In genomic region chr7:20238268-20238753, GRCh38 we compare ENCODE assay signal across 21 cellular contexts. TPM values are rescaled to one million over a fixed set of nuclear protein-coding genes. Genes with fewer than 3 reads are reported as not detected.
DNase-seq lines count a peak whose midpoint lies in the region; ATAC-seq, FAIRE-seq and TF ChIP-seq lines count a peak whose summit lies in the region.
"Had no signal": no experiment of that assay in that cellular context is flagged by ENCODE, and none has a peak within 500 bp of the region (broad histone marks: within the 10 kb centered on the region; RNA-seq: fewer than 3 reads in every experiment).

No MANE protein-coding gene starts in this region.

- H3K9ac ChIP-seq in KMS-11 (0 out of 2 replicates have a peak overlapping the region, but pooled peaks have one; percentile 24), GM12878 (ENCODE audit: control insufficient read depth, insufficient read depth, low read length) (peak overlapping the region; percentile 49; the same call in 1 of the 2 replicates), neuronal stem cell (ENCODE audit: low read depth, low read length, poor library complexity) (no peak overlapping the region)

- H2AK5ac ChIP-seq in neuronal stem cell (ENCODE audit: low read depth, low read length), result no peak overlapping the region

- H3K79me2 ChIP-seq in KMS-11 (ENCODE audit: insufficient read depth, low read depth) (no peaks in the 10 kb centered on the region), GM12878 (ENCODE audit: control insufficient read depth, insufficient read depth, low read length) (no peaks in the 10 kb centered on the region)

- SMC1A ChIA-PET in GM12878 (lab: Charles Lee; ENCODE audit: uncharacterized antibody, unreplicated experiment), result interaction anchor here (1.0 to 16.4 kb wide), 13 partner anchors 20 to 92 kb away, joined by 3 to 474 read pairs (median 21); partner anchors contain the start of genes ITGB8 and MACC1

- POLR2A ChIA-PET in GM12878 (lab: Charles Lee), result interaction anchor here (0.6 to 10.2 kb wide), 11 partner anchors 14 to 1594 kb away, joined by 3 to 151 read pairs (median 6); partner anchors contain the start of genes ITGB8 and MACC1

- H3K14ac ChIP-seq in neuronal stem cell (ENCODE audit: low read length), result no peak overlapping the region

- no peak overlapping the region for H4K91ac ChIP-seq in neuronal stem cell (ENCODE audit: low read depth, low read length, poor library complexity)

- TF ChIP-seq RAD21 in GM12878 (IDR thresholded peaks at IDR 0.05; ENCODE audit: insufficient read depth, low read depth, low read length), result no peak

- FAIRE-seq in GM12878 (lab: Jason Lieb, UNC), result peak; percentile 74
- FAIRE-seq: H54, pancreas had no signal

- RAD21 ChIA-PET in GM12878 (lab: Charles Lee; ENCODE audit: unreplicated experiment), result interaction anchor here (0.9 to 11.5 kb wide), 20 partner anchors 19 to 175 kb away, joined by 3 to 230 read pairs (median 6); partner anchors contain the start of gene MACC1

- intact Hi-C loops in GM12878 (cut with micrococcal nuclease; ENCODE audit: unreplicated experiment), result loop anchor here (1.0 to 2.0 kb wide), 4 partner anchors 18 to 60 kb away; no protein-coding TSS in a partner anchor

- H4K8ac ChIP-seq in neuronal stem cell (ENCODE audit: low read depth, low read length), result no peak overlapping the region

- BruUV-seq in GM12878 (replicated peaks; lab: Mats Ljungman, UMichigan), result TSS peak; percentile 89

- H3K23ac ChIP-seq in neuronal stem cell (ENCODE audit: low read depth, low read length, poor library complexity), result no peak overlapping the region

- no peak for DNase-seq in GM06990 (ENCODE audit: extremely low read depth, insufficient read length)
- DNase-seq in GM12878 (ENCODE audit: low read depth, low spot score), result no peak
- no peak for DNase-seq in neuronal stem cell (ENCODE audit: low spot score)
- no peak for DNase-seq in HUDEP-2 (lab: John Stamatoyannopoulos, UW; ENCODE audit: unreplicated experiment in 76 of 76)
- DNase-seq in WERI-Rb-1, result no peak
- DNase-seq in iPS-NIHi7 (ENCODE audit: extremely low spot score), result no peak
- DNase-seq: activated CD4-positive, CD25-positive, alpha-beta regulatory T cell; activated effector memory CD4-positive, alpha-beta T cell treated with Interleukin-2 at 50 U/mL for 16 hours; activated naive CD8-positive, alpha-beta T cell treated with anti-CD3 and anti-CD28 coated beads, Interleukin-2, amount 10 ng/mL, durations not matched to agents 7 days and 5 days; DMS 273 treated with DMSO at 0.1 percent for 48 hours; NCI-H1105 treated with DMSO at 0.1 percent for 48 hours; NCI-H2081 treated with DMSO at 0.1 percent for 48 hours; NCI-H345; NCI-H748 treated with DMSO at 0.1 percent for 48 hours; PC-3; stimulated activated CD4-positive, alpha-beta T cell treated with anti-CD3 and anti-CD28 coated beads, Interleukin-4, amount 100 ng/mL, for 24 hours had no signal

- no peak overlapping the region for H3K4ac ChIP-seq in neuronal stem cell (ENCODE audit: low read length)

- ATAC-seq in GM12878 (peak; percentile 1), GM21529 (IDR thresholded peaks at IDR 0.05; ENCODE audit: unreplicated experiment) (no peak)
- ATAC-seq: PC-3 had no signal

- peak overlapping the region; percentile 58 for H3K4me2 ChIP-seq in KMS-11
- peak overlapping the region; percentile 64 for H3K4me2 ChIP-seq in GM12878 (ENCODE audit: control insufficient read depth, insufficient read depth)
- H3K4me2 ChIP-seq in neuronal stem cell (ENCODE audit: insufficient read depth, low read length, poor library complexity, severe bottlenecking), result no peak overlapping the region

- H3K4me3 ChIP-seq in GM06990 (replicated peaks; ENCODE audit: low read depth, low read length) (peak overlapping the region; percentile 45), KMS-11 (IDR thresholded peaks at IDR 0.05; ENCODE audit: insufficient read depth, low read depth, low read length) (no peak overlapping the region), GM12878 (peak overlapping the region; percentile 35; the same call in 1 of the 2 replicates), neuronal stem cell (ENCODE audit: low read length in 2 of 2) (no peak overlapping the region), WERI-Rb-1 (ENCODE audit: low read depth, low read length) (no peak overlapping the region)
- H3K4me3 ChIP-seq: pancreas, tibial nerve had no signal

- H3K36me3 ChIP-seq in GM06990 (ENCODE audit: control insufficient read depth, insufficient read depth, low read length) (no peaks in the 10 kb centered on the region), KMS-11 (ENCODE audit: insufficient read depth) (no peaks in the 10 kb centered on the region), GM12878 (ENCODE audit: control insufficient read depth in 2 of 2, insufficient read depth in 2 of 2, low read length in 1 of 2) (no peaks in the 10 kb centered on the region), neuronal stem cell (replicated peaks in 1 of 2; ENCODE audit: control insufficient read depth in 2 of 2, insufficient read depth in 2 of 2, low read length in 2 of 2) (no peaks in the 10 kb centered on the region), WERI-Rb-1 (no peaks in the 10 kb centered on the region)
- H3K36me3 ChIP-seq: pancreas, tibial nerve had no signal

- H4K20me1 ChIP-seq in KMS-11 (ENCODE audit: insufficient read depth) (no peaks in the 10 kb centered on the region), GM12878 (ENCODE audit: control insufficient read depth, insufficient read depth) (no peaks in the 10 kb centered on the region)

- no peak overlapping the region for H2BK120ac ChIP-seq in neuronal stem cell (ENCODE audit: low read depth, low read length)

- TF ChIP-seq CTCF in GM06990 (IDR thresholded peaks at IDR 0.05; ENCODE audit: insufficient read depth, low read length, poor library complexity, severe bottlenecking), result no peak
- no peak for TF ChIP-seq CTCF in KMS-11 (conservative IDR thresholded peaks at IDR 0.05; ENCODE audit: low read depth, low read length)
- TF ChIP-seq CTCF in GM12878 (IDR thresholded peaks at IDR 0.05 in 2 of 3, conservative IDR thresholded peaks at IDR 0.05 in 1 of 3; ENCODE audit: control insufficient read depth in 2 of 3, extremely low read depth in 1 of 3, insufficient read depth in 1 of 3, low read depth in 3 of 3, low read length in 3 of 3), result no peak
- no peak for TF ChIP-seq CTCF in WERI-Rb-1 (IDR thresholded peaks at IDR 0.05; ENCODE audit: low read depth, low read length)

- H2BK12ac ChIP-seq in neuronal stem cell (ENCODE audit: low read length), result no peak overlapping the region

- no peak for TF ChIP-seq EP300 in GM12878 (IDR thresholded peaks at IDR 0.05; ENCODE audit: borderline replicate concordance in 1 of 2, control insufficient read depth in 1 of 2, low read depth in 2 of 2, low read length in 2 of 2)

- H3K27me3 ChIP-seq in GM06990 (replicated peaks; ENCODE audit: control insufficient read depth, insufficient read depth, low read length) (no peaks in the 10 kb centered on the region), KMS-11 (ENCODE audit: insufficient read depth, low read depth) (no peaks in the 10 kb centered on the region), GM12878 (replicated peaks in 1 of 2; ENCODE audit: control insufficient read depth in 2 of 2, insufficient read depth in 2 of 2, low read length in 1 of 2) (no peaks in the 10 kb centered on the region), neuronal stem cell (ENCODE audit: control insufficient read depth in 3 of 3, insufficient read depth in 3 of 3, low read depth in 1 of 3, low read length in 3 of 3) (no peaks in the 10 kb centered on the region), WERI-Rb-1 (ENCODE audit: insufficient read depth, low read depth, severe bottlenecking) (no peaks in the 10 kb centered on the region)
- H3K27me3 ChIP-seq: pancreas, tibial nerve had no signal

- CTCF ChIA-PET in GM12878 (lab: Yijun Ruan, JAX), result interaction anchor here (0.5 to 12.5 kb wide), 7 partner anchors 18 to 91 kb away, joined by 3 to 159 read pairs (median 4); partner anchors contain the start of gene MACC1

- H3K9me3 ChIP-seq in GM12878 (replicated peaks; ENCODE audit: control insufficient read depth, insufficient read depth, low read length) (no peaks in the 10 kb centered on the region), neuronal stem cell (replicated peaks in 1 of 2; ENCODE audit: control insufficient read depth in 2 of 2, insufficient read depth in 1 of 2, low read depth in 1 of 2, low read length in 2 of 2) (no peaks in the 10 kb centered on the region), WERI-Rb-1 (ENCODE audit: severe bottlenecking) (no peaks in the 10 kb centered on the region)
- H3K9me3 ChIP-seq: pancreas, tibial nerve had no signal

- no peak overlapping the region for H2BK15ac ChIP-seq in neuronal stem cell (ENCODE audit: low read length)

- H3K27ac ChIP-seq in KMS-11 (peak overlapping the region; percentile 67), GM12878 (ENCODE audit: control insufficient read depth, insufficient read depth) (peak overlapping the region; percentile 75), neuronal stem cell (replicated peaks; ENCODE audit: low read length) (no peak overlapping the region), WERI-Rb-1 (no peak overlapping the region)
- H3K27ac ChIP-seq: pancreas, tibial nerve had no signal

- H2BK5ac ChIP-seq in neuronal stem cell (ENCODE audit: low read length), result no peak overlapping the region

- no peak overlapping the region for H3K18ac ChIP-seq in neuronal stem cell (ENCODE audit: low read length)

- peaks cover 69% of the 10 kb centered on the region for H3K4me1 ChIP-seq in KMS-11 (ENCODE audit: low read depth, poor library complexity, severe bottlenecking)
- peaks cover 54% of the 10 kb centered on the region for H3K4me1 ChIP-seq in GM12878 (ENCODE audit: control insufficient read depth, insufficient read depth, low read length)
- peaks cover 3 to 38% of the 10 kb centered on the region in 2 donors for H3K4me1 ChIP-seq in neuronal stem cell (ENCODE audit: control insufficient read depth in 2 of 2, insufficient read depth in 1 of 2, low read depth in 1 of 2, low read length in 2 of 2)

- WGBS in GM12878 (ENCODE audit: insufficient coverage, insufficient replicate concordance, low lambda C conversion rate, missing lambda C conversion rate), result 33% methylated on average over 7 of the region's 7 CpGs
- WGBS in neuronal stem cell (ENCODE audit: extremely low coverage in 2 of 2, insufficient read length in 2 of 2, insufficient replicate concordance in 1 of 2), 2 donors, result no CpG with 5 or more reads among the region's 7 CpGs

- in situ Hi-C loops in GM12878 (cut with MboI), result loop anchor here (25.0 kb wide), 2 partner anchors 1124 to 1699 kb away; partner anchors contain the start of gene CDCA7L

- no peak for TF ChIP-seq POLR2A in GM12878 (IDR thresholded peaks at IDR 0.05; ENCODE audit: low read depth, low read length)

- no peaks in the 10 kb centered on the region for H3K79me1 ChIP-seq in neuronal stem cell (ENCODE audit: low read depth, low read length)

- peak overlapping the region; percentile 14; the same call in 1 of the 2 replicates for H2AFZ ChIP-seq in KMS-11 (ENCODE audit: low read depth)
- H2AFZ ChIP-seq in GM12878 (ENCODE audit: control insufficient read depth, low read depth, low read length), result no peak overlapping the region; the same call in 1 of the 2 replicates
- peak overlapping the region; percentile 34 for H2AFZ ChIP-seq in neuronal stem cell (ENCODE audit: low read length)

RNA-seq across cellular contexts. Expression of gene MACC1, which starts 21.1 kb away (rescaled TPM):
- 593 and 645 TPM in 2 replicates for total RNA-seq in GM12878 (2013; cell fraction: nucleolus; rRNA removed)
- total RNA-seq in GM12878 (2014; rRNA removed) (23.7 and 31.0 TPM in 2 replicates), GM12878 (2014; rRNA removed; fragmentation: Illumina TruSeq; extraction: Trizol) (47.7 and 47.8 TPM in 2 replicates), GM12878 (2021) (26.6 and 27.6 TPM in 2 replicates)
- 2.0 TPM for polyA plus RNA-seq in GM12878 (2011; ENCODE audit: low read depth)
- polyA plus RNA-seq in GM12878 (2011; rRNA removed) (61.1 and 99.6 TPM in 2 replicates), GM12878 (2014; fragmentation: Illumina TruSeq; extraction: Trizol) (14.4 and 16.0 TPM in 2 replicates), GM12878 (2014; fragmentation: Nextera tagmentation; extraction: Ambion mirVana) (10 to 100 TPM in 1 of 2 experiments, 1 to 10 TPM in 1; 6.0 to 10.9 TPM), GM12878 (2014; rRNA removed) (6.5 and 8.0 TPM in 2 replicates), GM12878 (2016; fragmentation: Nextera tagmentation; extraction: Ambion mirVana) (10 to 100 TPM in 1 of 2 experiments, 1 to 10 TPM in 1; 9.0 to 11.0 TPM)
- 20.5 and 20.6 TPM in 2 replicates for polyA plus RNA-seq in GM12878 (2011; cell fraction: cytosol; rRNA removed)
- polyA plus RNA-seq in GM12878 (2011; cell fraction: nucleus; rRNA removed), result 47.9 and 49.9 TPM in 2 replicates
- polyA plus RNA-seq in GM12878 (2012), result 2.8 and 4.0 TPM in 2 replicates
- polyA minus RNA-seq in GM12878 (2011; rRNA and poly(A)+ RNA removed), result 172 and 187 TPM in 2 replicates
- 79.0 and 99.2 TPM in 2 replicates for polyA minus RNA-seq in GM12878 (2011; cell fraction: cytosol; rRNA and poly(A)+ RNA removed)
- polyA minus RNA-seq in GM12878 (2011; cell fraction: nucleus; rRNA and poly(A)+ RNA removed), result 139 and 207 TPM in 2 replicates
- 0.42 TPM for polyA plus RNA-seq in neuronal stem cell (2013, experiment 1 of 2)
- polyA plus RNA-seq in neuronal stem cell (2013, experiment 2 of 2), result 0.44 TPM

Comparison
In these comparisons a context has a peak if more than half of its experiments do, and no peak if none do; other contexts are left out.
1. H3K4me3 ChIP-seq: peak in GM06990 (single experiment) and GM12878 (single experiment); none in KMS-11 (single experiment), neuronal stem cell (0 of 2) and WERI-Rb-1 (single experiment).
2. H3K27ac ChIP-seq: peak in KMS-11 (single experiment) and GM12878 (single experiment); none in neuronal stem cell (single experiment) and WERI-Rb-1 (single experiment).